ENCODE assay signal across 27 cellular contexts in the genomic region with DNA sequence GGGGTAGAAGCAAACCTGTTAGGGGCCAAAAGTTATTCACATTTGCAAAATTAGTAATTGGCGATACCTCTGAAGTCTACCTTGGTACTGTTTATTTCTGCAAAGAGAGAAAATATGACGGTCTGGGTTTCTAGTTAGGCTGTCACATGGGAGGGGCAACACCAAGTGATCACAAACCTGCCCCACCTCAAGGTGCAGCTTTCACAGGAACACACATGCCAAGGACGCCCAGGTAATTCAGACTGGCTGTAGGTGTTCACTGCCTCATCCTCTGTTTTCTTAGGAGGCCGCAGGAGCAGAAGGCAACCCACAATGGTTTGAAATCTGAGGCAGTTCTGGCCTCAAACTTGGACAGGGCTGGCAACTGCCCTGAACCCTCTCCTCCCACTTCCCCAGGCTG. TPM values are rescaled to one million over a fixed set of nuclear protein-coding genes. Genes with fewer than 3 reads are reported as not detected.
"Had no signal": no experiment of that assay in that cellular context is flagged by ENCODE, and none has a peak within 500 bp of the region (broad histone marks: within the 10 kb centered on the region; RNA-seq: fewer than 3 reads in every experiment).

No MANE protein-coding gene starts in this region.

- FAIRE-seq: endometrium, islet of Langerhans, pancreas, urothelium cell line had no signal

- H3K27ac ChIP-seq: esophagus muscularis mucosa, gastrocnemius medialis, heart right ventricle, left ventricle myocardium inferior, lower lobe of right lung, pancreas, spleen, testis, tibial nerve had no signal

- H3K4me3 ChIP-seq: esophagus muscularis mucosa, gastrocnemius medialis, heart right ventricle, left ventricle myocardium inferior, lower lobe of right lung, pancreas, spleen, testis, tibial nerve had no signal

- H3K4me3 Mint-ChIP-seq: central memory CD8-positive, alpha-beta T cell; memory B cell; naive thymus-derived CD8-positive, alpha-beta T cell; stimulated activated memory B cell treated with anti-CD40 and anti-IgM and Interleukin-4, amounts not matched to agents 10 μg/mL and 1 μg/mL and 100 μg/mL, for 72 hours; stimulated activated naive CD8-positive, alpha-beta T cell treated with anti-CD3 and anti-CD28 coated beads, Interleukin-15, amount 100 ng/mL, for 72 hours had no signal

- H3K27me3 ChIP-seq: esophagus muscularis mucosa, gastrocnemius medialis, heart right ventricle, pancreas, spleen, testis, tibial nerve had no signal

- ATAC-seq: gastrocnemius medialis; lower lobe of right lung; naive thymus-derived CD8-positive, alpha-beta T cell; pancreas; right cardiac atrium; stimulated activated memory B cell treated with anti-CD40 and anti-IgM and Interleukin-4, amounts not matched to agents 10 μg/mL and 1 μg/mL and 100 μg/mL, for 72 hours; stimulated activated naive CD8-positive, alpha-beta T cell treated with anti-CD3 and anti-CD28 coated beads, Interleukin-15, amount 100 ng/mL, for 72 hours had no signal

- H3K4me1 ChIP-seq: gastrocnemius medialis, heart right ventricle, left ventricle myocardium inferior, lower lobe of right lung, pancreas, spleen, testis had no signal

- H3K4me1 Mint-ChIP-seq: central memory CD8-positive, alpha-beta T cell; memory B cell; stimulated activated memory B cell treated with anti-CD40 and anti-IgM and Interleukin-4, amounts not matched to agents 10 μg/mL and 1 μg/mL and 100 μg/mL, for 72 hours; stimulated activated naive CD8-positive, alpha-beta T cell treated with anti-CD3 and anti-CD28 coated beads, Interleukin-15, amount 100 ng/mL, for 72 hours had no signal

- DNase-seq: effector memory CD4-positive, alpha-beta T cell; gastrocnemius medialis; heart right ventricle; hypothalamus; left ventricle myocardium inferior; lower lobe of right lung; naive thymus-derived CD8-positive, alpha-beta T cell; nucleus accumbens; pancreas; right cardiac atrium; spleen; stimulated activated CD4-positive, alpha-beta T cell treated with anti-CD3 and anti-CD28 coated beads, Interleukin-15, amount 100 ng/mL, for 24 hours; stimulated activated CD4-positive, alpha-beta T cell treated with anti-CD3 and anti-CD28 coated beads, Interleukin-1b, Interleukin-23, amount 100 ng/mL, for 48 hours; stimulated activated CD4-positive, alpha-beta T cell treated with anti-CD3 and anti-CD28 coated beads, Interleukin-4, amount 100 ng/mL, for 24 hours; stimulated activated naive CD8-positive, alpha-beta T cell treated with anti-CD3 and anti-CD28 coated beads, Interleukin-15, amount 100 ng/mL, for 72 hours; testis had no signal

- H3K36me3 ChIP-seq: esophagus muscularis mucosa, gastrocnemius medialis, heart right ventricle, left ventricle myocardium inferior, lower lobe of right lung, pancreas, spleen, tibial nerve had no signal

- H3K36me3 Mint-ChIP-seq: memory B cell; naive thymus-derived CD8-positive, alpha-beta T cell; stimulated activated memory B cell treated with anti-CD40 and anti-IgM and Interleukin-4, amounts not matched to agents 10 μg/mL and 1 μg/mL and 100 μg/mL, for 72 hours had no signal

- H3K27ac Mint-ChIP-seq: memory B cell; naive thymus-derived CD8-positive, alpha-beta T cell; progenitor cell of endocrine pancreas; stimulated activated memory B cell treated with anti-CD40 and anti-IgM and Interleukin-4, amounts not matched to agents 10 μg/mL and 1 μg/mL and 100 μg/mL, for 72 hours; stimulated activated naive CD8-positive, alpha-beta T cell treated with anti-CD3 and anti-CD28 coated beads, Interleukin-15, amount 100 ng/mL, for 72 hours had no signal

- H3K27me3 Mint-ChIP-seq: central memory CD8-positive, alpha-beta T cell; memory B cell; naive thymus-derived CD8-positive, alpha-beta T cell; stimulated activated memory B cell treated with anti-CD40 and anti-IgM and Interleukin-4, amounts not matched to agents 10 μg/mL and 1 μg/mL and 100 μg/mL, for 72 hours; stimulated activated naive CD8-positive, alpha-beta T cell treated with anti-CD3 and anti-CD28 coated beads, Interleukin-15, amount 100 ng/mL, for 72 hours had no signal

- H3K9me3 ChIP-seq: esophagus muscularis mucosa, gastrocnemius medialis, heart right ventricle, left ventricle myocardium inferior, lower lobe of right lung, pancreas, spleen, testis, tibial nerve had no signal

- H3K9me3 Mint-ChIP-seq: central memory CD8-positive, alpha-beta T cell; memory B cell; naive thymus-derived CD8-positive, alpha-beta T cell; stimulated activated memory B cell treated with anti-CD40 and anti-IgM and Interleukin-4, amounts not matched to agents 10 μg/mL and 1 μg/mL and 100 μg/mL, for 72 hours; stimulated activated naive CD8-positive, alpha-beta T cell treated with anti-CD3 and anti-CD28 coated beads, Interleukin-15, amount 100 ng/mL, for 72 hours had no signal

RNA-seq across cellular contexts. Expression of gene STPG4, which starts 56.2 kb away (rescaled TPM):
- total RNA-seq: esophagus muscularis mucosa, left ventricle myocardium inferior, pancreas, subcutaneous adipose tissue had no signal
- polyA plus RNA-seq: naive thymus-derived CD8-positive, alpha-beta T cell; neural cell; pancreas; right cardiac atrium had no signal
